Comparison of ENCODE assay signal across 1 cellular context in genomic region chr1:31791131-31791858, GRCh38.
TF ChIP-seq lines count a peak whose summit lies in the region.

No MANE protein-coding gene starts in this region.

TF ChIP-seq in HepG2, 621 proteins besides CTCF, POLR2A, EP300 and RAD21:
- TF ChIP-seq FOSL2 (CRISPR knock-in tag; IDR thresholded peaks at IDR 0.05) (no peak), HES4 (CRISPR knock-in tag; IDR thresholded peaks at IDR 0.05; ENCODE audit: borderline replicate concordance) (no peak), NFKB2 (CRISPR knock-in tag; IDR thresholded peaks at IDR 0.05; ENCODE audit: borderline replicate concordance) (no peak), GPN1 (CRISPR knock-in tag; IDR thresholded peaks at IDR 0.05; ENCODE audit: borderline replicate concordance) (no peak), CENPBD1 (CRISPR knock-in tag; IDR thresholded peaks at IDR 0.05; ENCODE audit: borderline replicate concordance, low read depth) (no peak), MIXL1 (CRISPR knock-in tag; IDR thresholded peaks at IDR 0.05) (no peak), ZNF451 (CRISPR knock-in tag; IDR thresholded peaks at IDR 0.05) (no peak), KDM5B (CRISPR knock-in tag; IDR thresholded peaks at IDR 0.05; ENCODE audit: borderline replicate concordance) (no peak), MAFG (CRISPR knock-in tag; IDR thresholded peaks at IDR 0.05) (no peak), GMEB2 (CRISPR knock-in tag; IDR thresholded peaks at IDR 0.05; ENCODE audit: low read depth) (no peak), ZGPAT (CRISPR knock-in tag; IDR thresholded peaks at IDR 0.05) (no peak), ZNF670 (CRISPR knock-in tag; IDR thresholded peaks at IDR 0.05; ENCODE audit: borderline replicate concordance) (no peak), CERS6 (CRISPR knock-in tag; IDR thresholded peaks at IDR 0.05) (no peak), GTF3A (CRISPR knock-in tag; conservative IDR thresholded peaks at IDR 0.05) (no peak), CBX1 (IDR thresholded peaks at IDR 0.05; ENCODE audit: low read depth) (no peak), KLF6 (CRISPR knock-in tag; IDR thresholded peaks at IDR 0.05) (no peak)
